Comparison of ENCODE assay signal across 8 cellular contexts in genomic region chr15:52481915-52482314, GRCh38. TPM values are rescaled to one million over a fixed set of nuclear protein-coding genes. Genes with fewer than 3 reads are reported as not detected.
DNase-seq lines count a peak whose midpoint lies in the region; ATAC-seq, FAIRE-seq and TF ChIP-seq lines count a peak whose summit lies in the region.

No MANE protein-coding gene starts in this region.

- no peak overlapping the region for H2AFZ ChIP-seq in smooth muscle cell (ENCODE audit: low read depth)

- H4K20me1 ChIP-seq in BLaER1: peaks cover 15% of the 10 kb centered on the region
- no peaks in the 10 kb centered on the region for H4K20me1 ChIP-seq in smooth muscle cell (ENCODE audit: low read depth)

- H3K4me3 ChIP-seq in BLaER1 (no peak overlapping the region), epithelial cell of esophagus (ENCODE audit: low read length) (no peak overlapping the region), smooth muscle cell (no peak overlapping the region)

- H3K4me2 ChIP-seq in BLaER1 (peak overlapping the region; percentile 78), smooth muscle cell (peak overlapping the region; percentile 66)

- H3K9me3 Mint-ChIP-seq in T-helper 1 cell treated with Interleukin-12 subunit alpha and Interleukin-12 subunit beta and Interleukin-4 antibody, amounts not matched to agents 30 μg/mL and 1 μg/mL, for 36 hours: peaks cover 7% of the 10 kb centered on the region

- 11% methylated on average over 3 of the region's 3 CpGs for WGBS in smooth muscle cell (ENCODE audit: low lambda C conversion rate)

- peak overlapping the region; percentile 84 for H3K27ac Mint-ChIP-seq in T-helper 1 cell treated with Interleukin-12 subunit alpha and Interleukin-12 subunit beta and Interleukin-4 antibody, amounts not matched to agents 30 μg/mL and 1 μg/mL, for 36 hours

- H3K27me3 Mint-ChIP-seq in T-helper 1 cell treated with Interleukin-12 subunit alpha and Interleukin-12 subunit beta and Interleukin-4 antibody, amounts not matched to agents 30 μg/mL and 1 μg/mL, for 36 hours (ENCODE audit: low read depth): no peaks in the 10 kb centered on the region

- H3K36me3 ChIP-seq in BLaER1 (0 out of 2 replicates have a peak, but pooled peaks cover 15% of the 10 kb centered on the region), smooth muscle cell (ENCODE audit: low read depth) (no peaks in the 10 kb centered on the region)

- DNase-seq in GM19239 (ENCODE audit: insufficient read length, low spot score) (peak; percentile 46), epithelial cell of esophagus (ENCODE audit: low read depth) (peak; percentile 63), smooth muscle cell (lab: John Stamatoyannopoulos, UW; ENCODE audit: unreplicated experiment) (no peak), hypothalamus (lab: John Stamatoyannopoulos, UW) (no peak), COLO829 (ENCODE audit: low spot score) (no peak)

- H3K36me3 Mint-ChIP-seq in T-helper 1 cell treated with Interleukin-12 subunit alpha and Interleukin-12 subunit beta and Interleukin-4 antibody, amounts not matched to agents 30 μg/mL and 1 μg/mL, for 36 hours (ENCODE audit: low read depth): peaks cover 11% of the 10 kb centered on the region

- H3K4me1 Mint-ChIP-seq in T-helper 1 cell treated with Interleukin-12 subunit alpha and Interleukin-12 subunit beta and Interleukin-4 antibody, amounts not matched to agents 30 μg/mL and 1 μg/mL, for 36 hours (ENCODE audit: low read depth): peaks cover 50% of the 10 kb centered on the region

- peaks cover 81% of the 10 kb centered on the region for H3K79me2 ChIP-seq in smooth muscle cell (ENCODE audit: low read depth)

- peak overlapping the region; percentile 46 for H3K4me3 Mint-ChIP-seq in T-helper 1 cell treated with Interleukin-12 subunit alpha and Interleukin-12 subunit beta and Interleukin-4 antibody, amounts not matched to agents 30 μg/mL and 1 μg/mL, for 36 hours

- H3K27me3 ChIP-seq in BLaER1 (no peaks in the 10 kb centered on the region), smooth muscle cell (ENCODE audit: low read depth) (no peaks in the 10 kb centered on the region)

- H3K4me1 ChIP-seq in BLaER1 (peaks cover 55% of the 10 kb centered on the region), smooth muscle cell (ENCODE audit: low read depth) (peaks cover 46% of the 10 kb centered on the region)

- H3K27ac ChIP-seq in BLaER1 (no peak overlapping the region), smooth muscle cell (ENCODE audit: low read depth) (peak overlapping the region; percentile 85)

- TF ChIP-seq CTCF in epithelial cell of esophagus (IDR thresholded peaks at IDR 0.05; ENCODE audit: insufficient read depth, low read depth, low read length, missing control alignments): no peak
- no peak for TF ChIP-seq CTCF in smooth muscle cell (IDR thresholded peaks at IDR 0.05; ENCODE audit: borderline replicate concordance, insufficient read depth, poor library complexity, severe bottlenecking)

- peaks cover 30% of the 10 kb centered on the region for H3F3A ChIP-seq in smooth muscle cell (ENCODE audit: low read depth)

- H3K9ac ChIP-seq in BLaER1 (no peak overlapping the region), smooth muscle cell (ENCODE audit: low read depth) (no peak overlapping the region)

- peak; percentile 94 for ATAC-seq in HG03196 (IDR thresholded peaks at IDR 0.05; ENCODE audit: unreplicated experiment)

- H3K9me3 ChIP-seq in BLaER1 (peaks cover 22% of the 10 kb centered on the region), smooth muscle cell (replicated peaks; ENCODE audit: low read depth) (no peaks in the 10 kb centered on the region)

- FAIRE-seq in GM19239 (lab: Jason Lieb, UNC): peak; percentile 90

RNA-seq across cellular contexts. Expression of gene MYO5A, which starts 46.8 kb away (rescaled TPM):
- total RNA-seq in smooth muscle cell: 68.8 and 72.1 TPM in 2 replicates
- polyA plus RNA-seq in smooth muscle cell: 22.4 and 29.4 TPM in 2 replicates

Comparison
In these comparisons a context has a peak if more than half of its experiments do, and no peak if none do; other contexts are left out.
1. DNase-seq: peak in GM19239 (single experiment) and epithelial cell of esophagus (single experiment); none in smooth muscle cell (single experiment), hypothalamus (0 of 51) and COLO829 (single experiment).